8 cellular contexts compared by ENCODE assay signal in genomic region chr1:109619655-109620395, GRCh38. TPM values are rescaled to one million over a fixed set of nuclear protein-coding genes. Genes with fewer than 3 reads are reported as not detected.
DNase-seq lines count a peak whose midpoint lies in the region; ATAC-seq lines count a peak whose summit lies in the region.

TSS of gene AMPD2 (plus strand) at chr1:109619837. CDS start at chr1:109621176, 1,339 bp downstream.

- H2BK5ac ChIP-seq in mesendoderm (ENCODE audit: low read length): peak within 1 kb of the TSS; percentile 78

- peak within 1 kb of the TSS; percentile 98 for H3K4me2 ChIP-seq in mesendoderm (ENCODE audit: low read length)

- no peak within 1 kb of the TSS for H4K5ac ChIP-seq in mesendoderm (ENCODE audit: low read length)

- H3K27ac Mint-ChIP-seq in effector memory CD8-positive, alpha-beta T cell: peak within 1 kb of the TSS; percentile 96 to 97

- H3K9ac ChIP-seq in mesendoderm (ENCODE audit: low read length): peak within 1 kb of the TSS; percentile 97

- H3K27me3 Mint-ChIP-seq in effector memory CD8-positive, alpha-beta T cell: no peaks in the 10 kb centered on the region

- peak within 1 kb of the TSS; percentile 90 for H3K23ac ChIP-seq in mesendoderm (ENCODE audit: low read length)

- no peaks in the 10 kb centered on the region for H3K27me3 ChIP-seq in mesendoderm (ENCODE audit: insufficient read depth, low read length, poor library complexity)

- H3K4me1 Mint-ChIP-seq in effector memory CD8-positive, alpha-beta T cell (ENCODE audit: low read depth in 2 of 2): peaks cover 49 to 68% of the 10 kb centered on the region in 2 donors

- peaks cover 40% of the 10 kb centered on the region for H3K36me3 Mint-ChIP-seq in effector memory CD8-positive, alpha-beta T cell (ENCODE audit: insufficient read depth)

- H3K18ac ChIP-seq in mesendoderm (ENCODE audit: low read length): peak within 1 kb of the TSS; percentile 42

- no CpG with 5 or more reads among the region's 45 CpGs for WGBS in mesendoderm (ENCODE audit: extremely low coverage, insufficient coverage, low lambda C conversion rate)

- peak within 1 kb of the TSS; percentile 96 for H3K56ac ChIP-seq in mesendoderm (ENCODE audit: low read length)

- H2BK15ac ChIP-seq in mesendoderm (replicated peaks; ENCODE audit: low read depth): no peak within 1 kb of the TSS

- H3K4me3 ChIP-seq in mesendoderm (ENCODE audit: low read length): peak within 1 kb of the TSS; percentile 89

- H3K36me3 ChIP-seq in mesendoderm (ENCODE audit: control insufficient read depth, insufficient read depth, low read length): no peaks in the 10 kb centered on the region

- peak within 1 kb of the TSS; percentile 59 for H2AK5ac ChIP-seq in mesendoderm (ENCODE audit: low read length)

- H3K79me1 ChIP-seq in mesendoderm (ENCODE audit: low read length): peaks cover 21% of the 10 kb centered on the region

- in situ Hi-C loops in ACHN (cut with HindIII; ENCODE audit: low pct_ligation_motif_present, low pct_unique_long_range_greater_than_20kb, low sequenced_read_pairs): no loop called here

- DNase-seq in ACHN (peak; percentile 74), NCI-H748 treated with DMSO at 0.1 percent for 48 hours (lab: John Stamatoyannopoulos, UW) (peak; percentile 28), mesendoderm (peak; percentile 85)
- peak; percentile 19 to 55 for DNase-seq in activated CD8-positive, alpha-beta memory T cell treated with anti-CD3 and anti-CD28 coated beads for 1 hour (ENCODE audit: extremely low read depth in 1 of 2, low read depth in 1 of 2)
- DNase-seq in effector memory CD8-positive, alpha-beta T cell: peak; percentile 60 to 73 (median 73)
- DNase-seq in stimulated activated CD8-positive, alpha-beta memory T cell treated with anti-CD3 and anti-CD28 coated beads, Interleukin-15, amount 100 ng/mL, for 4 hours (ENCODE audit: low read depth in 2 of 2): peak; percentile 52 to 58

- peaks cover 30% of the 10 kb centered on the region for H3K79me2 ChIP-seq in mesendoderm (ENCODE audit: control insufficient read depth, insufficient read depth, low read length)

- no peak within 1 kb of the TSS for H4K8ac ChIP-seq in mesendoderm (ENCODE audit: low read depth, low read length)

- H3K4me3 Mint-ChIP-seq in effector memory CD8-positive, alpha-beta T cell: peak within 1 kb of the TSS; percentile 90 to 93

- H3K9me3 Mint-ChIP-seq in effector memory CD8-positive, alpha-beta T cell: no peaks in the 10 kb centered on the region

- peak within 1 kb of the TSS; percentile 60 for H3K27ac ChIP-seq in mesendoderm (ENCODE audit: low read depth, low read length)

- ATAC-seq in GM18511 (IDR thresholded peaks at IDR 0.05; ENCODE audit: unreplicated experiment): peak; percentile 58
- peak; percentile 48 for ATAC-seq in HG03095 (IDR thresholded peaks at IDR 0.05; ENCODE audit: unreplicated experiment)
- ATAC-seq in effector memory CD8-positive, alpha-beta T cell (replicated peaks): peak; percentile 62

- H2BK120ac ChIP-seq in mesendoderm (ENCODE audit: low read depth, low read length): no peak within 1 kb of the TSS

- H3K4me1 ChIP-seq in mesendoderm (ENCODE audit: control insufficient read depth, low read depth, low read length): peaks cover 2% of the 10 kb centered on the region

- H3K4ac ChIP-seq in mesendoderm (ENCODE audit: low read depth, low read length): peak within 1 kb of the TSS; percentile 49

RNA-seq across cellular contexts. Expression of gene AMPD2, which starts in this region (rescaled TPM):
- 26.9 TPM for polyA plus RNA-seq in mesendoderm (2013, experiment 1 of 2)
- polyA plus RNA-seq in mesendoderm (2013, experiment 2 of 2): 26.2 TPM

Comparison
In these comparisons a context has a peak if more than half of its experiments do, and no peak if none do; other contexts are left out.
1. Peak in every context shown above with its lines: DNase-seq, ATAC-seq, H3K4me3 ChIP-seq and H3K27ac ChIP-seq.
2. DNase-seq: peak in every context shown above with its lines; median percentile 85 in mesendoderm; 74 in ACHN; 73 in effector memory CD8-positive, alpha-beta T cell; 55 in stimulated activated CD8-positive, alpha-beta memory T cell treated with anti-CD3 and anti-CD28 coated beads, Interleukin-15, amount 100 ng/mL, for 4 hours; 37 in activated CD8-positive, alpha-beta memory T cell treated with anti-CD3 and anti-CD28 coated beads for 1 hour; 28 in NCI-H748 treated with DMSO at 0.1 percent for 48 hours.